ENCODE assay signal across 10 cellular contexts in genomic region chr16:58418601-58419000, GRCh38. TPM values are rescaled to one million over a fixed set of nuclear protein-coding genes. Genes with fewer than 3 reads are reported as not detected.
DNase-seq lines count a peak whose midpoint lies in the region; ATAC-seq, FAIRE-seq and TF ChIP-seq lines count a peak whose summit lies in the region.
"Had no signal": no experiment of that assay in that cellular context is flagged by ENCODE, and none has a peak within 500 bp of the region (broad histone marks: within the 10 kb centered on the region; RNA-seq: fewer than 3 reads in every experiment).

No MANE protein-coding gene starts in this region.

- CTCF ChIA-PET in endothelial cell of umbilical vein (lab: Charles Lee) = interaction anchor here (0.9 to 2.7 kb wide), 3 partner anchors 9 to 82 kb away, joined by 3 to 6 read pairs (median 5); no protein-coding TSS in a partner anchor

- H3K4me2 ChIP-seq in endothelial cell of umbilical vein (ENCODE audit: insufficient read depth, low read length) = no peak overlapping the region

- dilution Hi-C loops in endothelial cell of umbilical vein (cut with MboI; ENCODE audit: extremely low pct_ligation_motif_present, low sequenced_read_pairs) = no loop called here

- H3K9me3 ChIP-seq in endothelial cell of umbilical vein (replicated peaks; ENCODE audit: control insufficient read depth, insufficient read depth, low read length) (no peaks in the 10 kb centered on the region), gastroesophageal sphincter (no peaks in the 10 kb centered on the region)

- H3K27ac ChIP-seq in endothelial cell of umbilical vein (ENCODE audit: insufficient read depth, low read depth, low read length) (no peak overlapping the region), gastroesophageal sphincter (no peak overlapping the region)

- 28 to 71% methylated on average over 1 to 4 of the region's 4 CpGs for whole genome bisulfite sequencing in gastroesophageal sphincter (ENCODE audit: low coverage in 1 of 2), 2 donors

- ATAC-seq in GM18520 (IDR thresholded peaks at IDR 0.05; ENCODE audit: unreplicated experiment) (peak; percentile 32), sciatic nerve (peak; percentile 52), gastroesophageal sphincter (no peak), GM21717 (IDR thresholded peaks at IDR 0.05; ENCODE audit: unreplicated experiment) (no peak), HG03565 (IDR thresholded peaks at IDR 0.05; ENCODE audit: unreplicated experiment) (no peak)

- H3K27me3 ChIP-seq in endothelial cell of umbilical vein (ENCODE audit: control insufficient read depth in 2 of 2, insufficient read depth in 2 of 2, low read length in 2 of 2) (no peaks in the 10 kb centered on the region), gastroesophageal sphincter (peaks cover 33% of the 10 kb centered on the region)

- H3K36me3 ChIP-seq in endothelial cell of umbilical vein (ENCODE audit: control insufficient read depth in 2 of 2, extremely low read depth in 1 of 2, insufficient read depth in 2 of 2, low read length in 2 of 2) (no peaks in the 10 kb centered on the region), gastroesophageal sphincter (no peaks in the 10 kb centered on the region)

- TF ChIP-seq POLR2A in endothelial cell of umbilical vein (IDR thresholded peaks at IDR 0.05; ENCODE audit: low read depth, low read length) (no peak), gastroesophageal sphincter (IDR thresholded peaks at IDR 0.05) (no peak)

- H3K4me3 ChIP-seq in endothelial cell of umbilical vein (replicated peaks in 1 of 3; ENCODE audit: insufficient read depth in 1 of 3, low read depth in 1 of 3, low read length in 3 of 3) = no peak overlapping the region
- H3K4me3 ChIP-seq in gastroesophageal sphincter = no peak overlapping the region

- H4K20me1 ChIP-seq in endothelial cell of umbilical vein (replicated peaks; ENCODE audit: control insufficient read depth, extremely low read depth, insufficient read depth, low read length) = no peaks in the 10 kb centered on the region

- no peak for TF ChIP-seq EP300 in gastroesophageal sphincter (IDR thresholded peaks at IDR 0.05)

- no TSS peak for BruUV-seq in endothelial cell of umbilical vein (replicated peaks; lab: Mats Ljungman, UMichigan)

- intact Hi-C loops in endothelial cell of umbilical vein (cut with micrococcal nuclease) (loop anchor here (5.0 kb wide), 1 partner anchor 39 kb away; no protein-coding TSS in a partner anchor), sciatic nerve (cut with DNase I) (no loop called here)

- no peaks in the 10 kb centered on the region for H3K79me2 ChIP-seq in endothelial cell of umbilical vein (ENCODE audit: control insufficient read depth, insufficient read depth, low read length)

- H2AFZ ChIP-seq in endothelial cell of umbilical vein (ENCODE audit: low read depth, low read length) = peak overlapping the region; percentile 80

- peaks cover 5% of the 10 kb centered on the region for H3K4me1 ChIP-seq in endothelial cell of umbilical vein (ENCODE audit: control insufficient read depth, extremely low read depth, insufficient read depth, low read length)
- no peaks in the 10 kb centered on the region for H3K4me1 ChIP-seq in gastroesophageal sphincter

- TF ChIP-seq CTCF in endothelial cell of umbilical vein (IDR thresholded peaks at IDR 0.05; ENCODE audit: extremely low read depth in 1 of 2, insufficient read depth in 1 of 2, low read depth in 1 of 2, low read length in 2 of 2) = no peak
- no peak for TF ChIP-seq CTCF in gastroesophageal sphincter (IDR thresholded peaks at IDR 0.05)

- H3K9me1 ChIP-seq in endothelial cell of umbilical vein (replicated peaks; ENCODE audit: control insufficient read depth, extremely low read depth, insufficient read depth, low read length) = no peaks in the 10 kb centered on the region

- POLR2A ChIA-PET in endothelial cell of umbilical vein (lab: Charles Lee) = no interaction called here

- peak; percentile 74 for FAIRE-seq in endothelial cell of umbilical vein (lab: Jason Lieb, UNC)

- no peak overlapping the region for H3K9ac ChIP-seq in endothelial cell of umbilical vein (replicated peaks; ENCODE audit: extremely low read depth, insufficient read depth, low read length)

- peak; percentile 42 for DNase-seq in NCI-H226
- DNase-seq in endothelial cell of umbilical vein (ENCODE audit: low read depth, low spot score) = peak; percentile 57
- DNase-seq in sciatic nerve (ENCODE audit: low spot score) = no peak
- DNase-seq in middle frontal gyrus (ENCODE audit: extremely low spot score, low spot score) = no peak
- DNase-seq: activated naive CD4-positive, alpha-beta T cell treated with anti-CD3 and anti-CD28 coated beads, Interleukin-2, amount 50 U/mL, for 16 hours; T-helper 9 cell had no signal

TF ChIP-seq in endothelial cell of umbilical vein, 7 proteins besides CTCF, POLR2A, EP300 and RAD21:
- TF ChIP-seq, protein P1, sequence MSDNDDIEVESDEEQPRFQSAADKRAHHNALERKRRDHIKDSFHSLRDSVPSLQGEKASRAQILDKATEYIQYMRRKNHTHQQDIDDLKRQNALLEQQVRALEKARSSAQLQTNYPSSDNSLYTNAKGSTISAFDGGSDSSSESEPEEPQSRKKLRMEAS (IDR thresholded peaks at IDR 0.05; ENCODE audit: insufficient read depth, insufficient read length) = no peak
- TF ChIP-seq POLR2AphosphoS5 (IDR thresholded peaks at IDR 0.05; ENCODE audit: insufficient read depth, low read depth, low read length) (no peak), JUN (IDR thresholded peaks at IDR 0.05; ENCODE audit: borderline replicate concordance, insufficient read depth, insufficient read length, low read depth) (no peak), GATA2 (IDR thresholded peaks at IDR 0.05; ENCODE audit: insufficient read depth, insufficient read length, low read depth, low read length) (no peak), MYC (IDR thresholded peaks at IDR 0.05; ENCODE audit: low read depth, low read length) (no peak), EZH2 (IDR thresholded peaks at IDR 0.05; ENCODE audit: borderline replicate concordance, low read depth, low read length, severe bottlenecking) (no peak), FOS (IDR thresholded peaks at IDR 0.05; ENCODE audit: borderline replicate concordance, insufficient read depth, low read length) (no peak)
TF ChIP-seq in endothelial cell of umbilical vein: peak in this region for 0.

RNA-seq across cellular contexts. Expression of gene GINS3, which starts 26.3 kb away (rescaled TPM):
- 24.1 and 29.0 TPM in 2 replicates for total RNA-seq in endothelial cell of umbilical vein
- polyA plus RNA-seq in endothelial cell of umbilical vein = 17.2 and 17.3 TPM in 2 replicates
- 21.3 and 23.1 TPM in 2 replicates for polyA plus RNA-seq in endothelial cell of umbilical vein (2011; cell fraction: cytosol; rRNA removed)
- polyA plus RNA-seq in endothelial cell of umbilical vein (2011; cell fraction: nucleus; rRNA removed) = 14.6 and 17.6 TPM in 2 replicates
- polyA plus RNA-seq in endothelial cell of umbilical vein (2012) = 21.9 TPM in 2 replicates
- polyA minus RNA-seq in endothelial cell of umbilical vein = 19.4 and 21.2 TPM in 2 replicates
- 14.4 TPM for polyA minus RNA-seq in endothelial cell of umbilical vein (2011; cell fraction: cytosol; rRNA and poly(A)+ RNA removed)
- polyA minus RNA-seq in endothelial cell of umbilical vein (2011; cell fraction: nucleus; rRNA and poly(A)+ RNA removed) = 9.4 and 11.0 TPM in 2 replicates
- total RNA-seq in sciatic nerve = 3.1 TPM
- 1 to 10 TPM; 1.7 to 2.8 (median 2.4) TPM for total RNA-seq in gastroesophageal sphincter

Comparison
In these comparisons a context has a peak if more than half of its experiments do, and no peak if none do; other contexts are left out.
1. ATAC-seq: peak in GM18520 (single experiment) and sciatic nerve (single experiment); none in gastroesophageal sphincter (single experiment), GM21717 (single experiment) and HG03565 (single experiment).
2. DNase-seq: peak in NCI-H226 (single experiment) and endothelial cell of umbilical vein (single experiment); none in sciatic nerve (single experiment) and middle frontal gyrus (single experiment).